Comparison of ENCODE assay signal across 29 cellular contexts in genomic region chr2:216385478-216385877, GRCh38. TPM values are rescaled to one million over a fixed set of nuclear protein-coding genes. Genes with fewer than 3 reads are reported as not detected.
"Had no signal": no experiment of that assay in that cellular context is flagged by ENCODE, and none has a peak within 500 bp of the region (broad histone marks: within the 10 kb centered on the region; RNA-seq: fewer than 3 reads in every experiment).

No MANE protein-coding gene starts in this region.

- H3K27me3 ChIP-seq: gastrocnemius medialis, right atrium auricular region, sigmoid colon, thyroid gland, vagina had no signal

- H3K4me3 Mint-ChIP-seq: memory B cell; naive B cell; natural killer cell treated with Interleukin-12 subunit alpha and Interleukin-12 subunit beta and Interleukin-15 and Interleukin-18, amount 100 ng/mL, for 72 hours; neural crest cell; stimulated activated effector memory CD8-positive, alpha-beta T cell treated with anti-CD3 and anti-CD28 coated beads, Interleukin-12 subunit alpha, Interleukin-12 subunit beta, amount 100 ng/mL, for 72 hours had no signal

- H3K36me3 Mint-ChIP-seq: memory B cell; naive B cell; natural killer cell treated with Interleukin-12 subunit alpha and Interleukin-12 subunit beta and Interleukin-15 and Interleukin-18, amount 100 ng/mL, for 72 hours; stimulated activated effector memory CD8-positive, alpha-beta T cell treated with anti-CD3 and anti-CD28 coated beads, Interleukin-12 subunit alpha, Interleukin-12 subunit beta, amount 100 ng/mL, for 72 hours had no signal

- H3K9me3 Mint-ChIP-seq: natural killer cell treated with Interleukin-12 subunit alpha and Interleukin-12 subunit beta and Interleukin-15 and Interleukin-18, amount 100 ng/mL, for 72 hours; neural crest cell; stimulated activated effector memory CD8-positive, alpha-beta T cell treated with anti-CD3 and anti-CD28 coated beads, Interleukin-12 subunit alpha, Interleukin-12 subunit beta, amount 100 ng/mL, for 72 hours had no signal

- H3K4me1 ChIP-seq: gastrocnemius medialis, lower lobe of right lung, parathyroid adenoma, prostate gland, right atrium auricular region, sigmoid colon, stomach, thyroid gland, vagina had no signal

- H3K36me3 ChIP-seq: gastrocnemius medialis, lower lobe of right lung, prostate gland, right atrium auricular region, sigmoid colon, stomach, thyroid gland, vagina had no signal

- H3K79me2 ChIP-seq: parathyroid adenoma had no signal

- ATAC-seq: gastrocnemius medialis; left ventricle myocardium superior; lower lobe of right lung; mucosa of descending colon; natural killer cell treated with Interleukin-12 subunit alpha and Interleukin-12 subunit beta and Interleukin-15 and Interleukin-18, amount 100 ng/mL, for 72 hours; stimulated activated effector memory CD8-positive, alpha-beta T cell treated with anti-CD3 and anti-CD28 coated beads, Interleukin-12 subunit alpha, Interleukin-12 subunit beta, amount 100 ng/mL, for 72 hours had no signal

- H3K27ac ChIP-seq: coronary artery, gastrocnemius medialis, lower lobe of right lung, parathyroid adenoma, prostate gland, right atrium auricular region, sigmoid colon, stomach, thyroid gland, vagina had no signal

- H3K4me3 ChIP-seq: coronary artery, gastrocnemius medialis, lower lobe of right lung, mucosa of descending colon, prostate gland, right atrium auricular region, sigmoid colon, stomach, thyroid gland, vagina had no signal

- H3K27ac Mint-ChIP-seq: memory B cell; naive B cell; natural killer cell treated with Interleukin-12 subunit alpha and Interleukin-12 subunit beta and Interleukin-15 and Interleukin-18, amount 100 ng/mL, for 72 hours; stimulated activated effector memory CD8-positive, alpha-beta T cell treated with anti-CD3 and anti-CD28 coated beads, Interleukin-12 subunit alpha, Interleukin-12 subunit beta, amount 100 ng/mL, for 72 hours had no signal

- H2AFZ ChIP-seq: parathyroid adenoma had no signal

- DNase-seq: dermis blood vessel endothelial cell; effector memory CD4-positive, alpha-beta T cell; foreskin fibroblast; gastrocnemius medialis; head of caudate nucleus; left ventricle myocardium superior; lower lobe of right lung; mucosa of descending colon; naive B cell; sigmoid colon; stimulated activated CD4-positive, alpha-beta T cell treated with anti-CD3 and anti-CD28 coated beads, Interleukin-2, amount 100 ng/mL, for 24 hours; stimulated activated CD4-positive, alpha-beta T cell treated with anti-CD3 and anti-CD28 coated beads, Interleukin-4, amount 100 ng/mL, for 24 hours; stimulated activated naive CD4-positive, alpha-beta T cell treated with Interleukin-2 at 50 U/mL for 16 hours; stomach; thyroid gland; trophoblast cell had no signal

- H3K4me1 Mint-ChIP-seq: neural crest cell had no signal

RNA-seq across cellular contexts. Expression of gene MARCHF4, which starts 13.2 kb away (rescaled TPM):
- total RNA-seq: gastrocnemius medialis; left ventricle myocardium superior; natural killer cell treated with Interleukin-12 subunit alpha and Interleukin-12 subunit beta and Interleukin-15 and Interleukin-18, amount 100 ng/mL, for 72 hours; prostate gland; skeletal muscle tissue; subcutaneous adipose tissue; ureter; vagina had no signal
- polyA plus RNA-seq: esophagus had no signal
